In genomic region chr9:117681827-117682226, GRCh38 we compare ENCODE assay signal across 17 cellular contexts. TPM values are rescaled to one million over a fixed set of nuclear protein-coding genes. Genes with fewer than 3 reads are reported as not detected.
DNase-seq lines count a peak whose midpoint lies in the region; ATAC-seq and TF ChIP-seq lines count a peak whose summit lies in the region.
"Had no signal": no experiment of that assay in that cellular context is flagged by ENCODE, and none has a peak within 500 bp of the region (broad histone marks: within the 10 kb centered on the region; RNA-seq: fewer than 3 reads in every experiment).

No MANE protein-coding gene starts in this region.

- H3K36me3 ChIP-seq in naive thymus-derived CD4-positive, alpha-beta T cell (ENCODE audit: control insufficient read depth in 2 of 3, insufficient read depth in 3 of 3, low read length in 3 of 3) = no peaks in the 10 kb centered on the region

- peak; percentile 55 to 64 for DNase-seq in HL-60 (ENCODE audit: low read depth in 1 of 2, low spot score in 1 of 2)
- peak; percentile 17 for DNase-seq in NOMO-1 treated with DMSO at 0.1 percent for 48 hours (lab: John Stamatoyannopoulos, UW; ENCODE audit: unreplicated experiment)
- peak; percentile 14 for DNase-seq in OCI-M1 (lab: John Stamatoyannopoulos, UW)
- DNase-seq in naive thymus-derived CD4-positive, alpha-beta T cell = no peak
- DNase-seq in retina = no peak
- no peak for DNase-seq in activated CD8-positive, alpha-beta T cell treated with anti-CD3 and anti-CD28 coated beads for 36 hours
- DNase-seq: C1 segment of cervical spinal cord; Calu3; CD4-positive, alpha-beta T cell; DMS79; H7 had no signal

- H3K27ac Mint-ChIP-seq in naive thymus-derived CD4-positive, alpha-beta T cell = no peak overlapping the region
- H3K27ac Mint-ChIP-seq in activated CD8-positive, alpha-beta T cell treated with anti-CD3 and anti-CD28 coated beads for 36 hours = no peak overlapping the region
- H3K27ac Mint-ChIP-seq: B cell; CD4-positive, alpha-beta T cell; GM23338; IgD-negative memory B cell had no signal

- peaks cover 0 to 11% (median 3%) of the 10 kb centered on the region in 11 donors for H3K9me3 Mint-ChIP-seq in naive thymus-derived CD4-positive, alpha-beta T cell
- H3K9me3 Mint-ChIP-seq in activated CD8-positive, alpha-beta T cell treated with anti-CD3 and anti-CD28 coated beads for 36 hours = no peaks in the 10 kb centered on the region
- H3K9me3 Mint-ChIP-seq: CD4-positive, alpha-beta T cell; IgD-negative memory B cell had no signal

- peak; percentile 80 for ATAC-seq in naive thymus-derived CD4-positive, alpha-beta T cell
- ATAC-seq in GM19463 (IDR thresholded peaks at IDR 0.05; ENCODE audit: unreplicated experiment) = no peak
- ATAC-seq in activated CD8-positive, alpha-beta T cell treated with anti-CD3 and anti-CD28 coated beads for 36 hours = no peak
- ATAC-seq: GM23338 had no signal

- peak overlapping the region; percentile 37 for H3K27ac ChIP-seq in HL-60 (replicated peaks)
- H3K27ac ChIP-seq in naive thymus-derived CD4-positive, alpha-beta T cell (ENCODE audit: low read depth, low read length) = no peak overlapping the region

- peaks cover 3 to 14% (median 11%) of the 10 kb centered on the region in 5 donors for H3K27me3 Mint-ChIP-seq in naive thymus-derived CD4-positive, alpha-beta T cell
- peaks cover 1% of the 10 kb centered on the region for H3K27me3 Mint-ChIP-seq in activated CD8-positive, alpha-beta T cell treated with anti-CD3 and anti-CD28 coated beads for 36 hours
- H3K27me3 Mint-ChIP-seq: CD4-positive, alpha-beta T cell had no signal

- no peaks in the 10 kb centered on the region for H3K27me3 ChIP-seq in HL-60 (ENCODE audit: insufficient read depth, poor library complexity, severe bottlenecking)
- H3K27me3 ChIP-seq in naive thymus-derived CD4-positive, alpha-beta T cell (ENCODE audit: control insufficient read depth in 2 of 2, insufficient read depth in 2 of 2, low read length in 2 of 2) = no peaks in the 10 kb centered on the region

- intact Hi-C loops in naive thymus-derived CD4-positive, alpha-beta T cell (cut with micrococcal nuclease) = no loop called here
- intact Hi-C loops in activated CD8-positive, alpha-beta T cell treated with anti-CD3 and anti-CD28 coated beads for 36 hours (cut with micrococcal nuclease) = no loop called here

- H3K36me3 Mint-ChIP-seq in naive thymus-derived CD4-positive, alpha-beta T cell = no peaks in the 10 kb centered on the region
- no peaks in the 10 kb centered on the region for H3K36me3 Mint-ChIP-seq in activated CD8-positive, alpha-beta T cell treated with anti-CD3 and anti-CD28 coated beads for 36 hours (ENCODE audit: low read depth)
- H3K36me3 Mint-ChIP-seq: IgD-negative memory B cell had no signal

- no peaks in the 10 kb centered on the region for H3K9me3 ChIP-seq in naive thymus-derived CD4-positive, alpha-beta T cell (ENCODE audit: control insufficient read depth in 2 of 3, low read length in 3 of 3)

- H3K4me3 ChIP-seq in HL-60 (replicated peaks; ENCODE audit: insufficient read depth, low read length) = no peak overlapping the region
- no peak overlapping the region for H3K4me3 ChIP-seq in naive thymus-derived CD4-positive, alpha-beta T cell (ENCODE audit: low read length)
- H3K4me3 ChIP-seq: GM23338 had no signal

- peaks cover 0 to 2% (median 0%) of the 10 kb centered on the region in 7 donors for H3K4me1 Mint-ChIP-seq in naive thymus-derived CD4-positive, alpha-beta T cell
- peaks cover 4% of the 10 kb centered on the region for H3K4me1 Mint-ChIP-seq in activated CD8-positive, alpha-beta T cell treated with anti-CD3 and anti-CD28 coated beads for 36 hours (ENCODE audit: low read depth)

- CTCF ChIA-PET in naive thymus-derived CD4-positive, alpha-beta T cell (lab: Charles Lee) = no interaction called here
- CTCF ChIA-PET in activated CD8-positive, alpha-beta T cell treated with anti-CD3 and anti-CD28 coated beads for 36 hours (lab: Charles Lee) = no interaction called here

- POLR2A ChIA-PET in naive thymus-derived CD4-positive, alpha-beta T cell (lab: Charles Lee) = no interaction called here
- POLR2A ChIA-PET in activated CD8-positive, alpha-beta T cell treated with anti-CD3 and anti-CD28 coated beads for 36 hours (lab: Charles Lee) = no interaction called here

- H3K4me1 ChIP-seq in naive thymus-derived CD4-positive, alpha-beta T cell (ENCODE audit: control insufficient read depth in 2 of 2, insufficient read depth in 2 of 2, low read length in 2 of 2) = no peaks in the 10 kb centered on the region

- H3K4me3 Mint-ChIP-seq in naive thymus-derived CD4-positive, alpha-beta T cell = no peak overlapping the region
- no peak overlapping the region for H3K4me3 Mint-ChIP-seq in activated CD8-positive, alpha-beta T cell treated with anti-CD3 and anti-CD28 coated beads for 36 hours
- H3K4me3 Mint-ChIP-seq: B cell; CD4-positive, alpha-beta T cell; GM23338; IgD-negative memory B cell had no signal

- TF ChIP-seq CTCF in HL-60 (IDR thresholded peaks at IDR 0.05; ENCODE audit: insufficient read depth, low read length) = no peak
- TF ChIP-seq CTCF in activated CD8-positive, alpha-beta T cell treated with anti-CD3 and anti-CD28 coated beads for 36 hours (IDR thresholded peaks at IDR 0.05) = no peak

RNA-seq across cellular contexts. Expression of gene TLR4, which starts 22.4 kb away (rescaled TPM):
- 10 to 100 TPM in 1 of 5 experiments, 1 to 10 TPM in 3, under 1 TPM in 1; 0.10 to 28.1 (median 1.5) TPM for total RNA-seq in naive thymus-derived CD4-positive, alpha-beta T cell
- under 1 TPM in 1 of 2 donors, not detected in 1; 0.07 TPM for polyA plus RNA-seq in naive thymus-derived CD4-positive, alpha-beta T cell
- not detected for total RNA-seq in activated CD8-positive, alpha-beta T cell treated with anti-CD3 and anti-CD28 coated beads for 36 hours
- total RNA-seq: A673, G401, H7 had no signal

Comparison
In these comparisons a context has a peak if more than half of its experiments do, and no peak if none do; other contexts are left out.
1. DNase-seq: peak in HL-60 (2 of 2), NOMO-1 treated with DMSO at 0.1 percent for 48 hours (single experiment) and OCI-M1 (single experiment); none in naive thymus-derived CD4-positive, alpha-beta T cell (0 of 9), retina (single experiment) and activated CD8-positive, alpha-beta T cell treated with anti-CD3 and anti-CD28 coated beads for 36 hours (single experiment).